ENCODE assay signal across 6 cellular contexts in genomic region chr22:19027347-19028018, GRCh38.
DNase-seq lines count a peak whose midpoint lies in the region; ATAC-seq and TF ChIP-seq lines count a peak whose summit lies in the region.
"Not testable (repeated sequence)": the region's sequence is repeated elsewhere in the genome, so short reads cannot be mapped to it uniquely, and the experiment has no call there.

No MANE protein-coding gene starts in this region.

- H3K9me1 ChIP-seq in IMR-90 (ENCODE audit: insufficient read depth, low read length) = not testable (repeated sequence)

- H2BK120ac ChIP-seq in IMR-90 (ENCODE audit: low read depth, low read length) = not testable (repeated sequence)

- in situ Hi-C loops in IMR-90 (cut with MboI; ENCODE audit: low sequenced_read_pairs) = not testable (repeated sequence)

- not testable (repeated sequence) for H4K5ac ChIP-seq in IMR-90 (ENCODE audit: low read depth, low read length)

- peak; percentile 31 for ATAC-seq in IMR-90 (ENCODE audit: low read depth)

- not testable (repeated sequence) for H3K9ac ChIP-seq in IMR-90 (ENCODE audit: low read depth, low read length)

- dilution Hi-C loops in IMR-90 (cut with HindIII; ENCODE audit: low sequenced_read_pairs, unreplicated experiment) = not testable (repeated sequence)

- not testable (repeated sequence) for H2BK20ac ChIP-seq in IMR-90 (ENCODE audit: low read depth, low read length)

- not testable (repeated sequence) for H4K8ac ChIP-seq in IMR-90 (ENCODE audit: low read depth in 2 of 2, low read length in 2 of 2)

- H3K27me3 ChIP-seq in IMR-90 (ENCODE audit: control insufficient read depth, insufficient read depth, low read length) = peaks cover 17% of the 10 kb centered on the region

- not testable (repeated sequence) for H2AK5ac ChIP-seq in IMR-90 (ENCODE audit: low read depth, low read length)

- CTCF ChIA-PET in IMR-90 (lab: Yijun Ruan, JAX); activated naive CD4-positive, alpha-beta T cell treated with anti-CD3 and anti-CD28 coated beads, Interleukin-2, amount 10 ng/mL, durations not matched to agents 7 days and 5 days (lab: Charles Lee): not testable (repeated sequence)

- not testable (repeated sequence) for DNase-seq in IMR-90; activated naive CD4-positive, alpha-beta T cell treated with anti-CD3 and anti-CD28 coated beads, Interleukin-2, amount 10 ng/mL, durations not matched to agents 7 days and 5 days
- DNase-seq in NB4 (ENCODE audit: low read depth) (peak; percentile 61), NCI-H2171 treated with DMSO at 0.1 percent for 48 hours (lab: John Stamatoyannopoulos, UW) (peak; percentile 36), RPMI7951 (ENCODE audit: low read depth) (peak; percentile 15), osteocyte (ENCODE audit: extremely low spot score, unreplicated experiment) (peak; percentile 64)

- TF ChIP-seq POLR2A in IMR-90 (IDR thresholded peaks at IDR 0.05; ENCODE audit: low read depth, low read length); NB4 (IDR thresholded peaks at IDR 0.05; ENCODE audit: extremely low read depth, insufficient read length): not testable (repeated sequence)

- not testable (repeated sequence) for H3K4me3 Mint-ChIP-seq in activated naive CD4-positive, alpha-beta T cell treated with anti-CD3 and anti-CD28 coated beads, Interleukin-2, amount 10 ng/mL, durations not matched to agents 7 days and 5 days; osteocyte (ENCODE audit: unreplicated experiment)

- H2BK15ac ChIP-seq in IMR-90 (ENCODE audit: low read depth, low read length) = not testable (repeated sequence)

- peaks cover 63% of the 10 kb centered on the region for H3K27me3 Mint-ChIP-seq in activated naive CD4-positive, alpha-beta T cell treated with anti-CD3 and anti-CD28 coated beads, Interleukin-2, amount 10 ng/mL, durations not matched to agents 7 days and 5 days
- H3K27me3 Mint-ChIP-seq in osteocyte (ENCODE audit: unreplicated experiment) = peaks cover 19% of the 10 kb centered on the region

- not testable (repeated sequence) for H3K4me3 ChIP-seq in IMR-90 (ENCODE audit: insufficient read depth, low read depth, low read length); NB4 (ENCODE audit: low read depth, low read length)

- not testable (repeated sequence) for H3K23ac ChIP-seq in IMR-90 (ENCODE audit: low read depth, low read length)

- not testable (repeated sequence) for H2BK5ac ChIP-seq in IMR-90 (ENCODE audit: low read depth, low read length, poor library complexity, severe bottlenecking)

- not testable (repeated sequence) for H3K36me3 Mint-ChIP-seq in activated naive CD4-positive, alpha-beta T cell treated with anti-CD3 and anti-CD28 coated beads, Interleukin-2, amount 10 ng/mL, durations not matched to agents 7 days and 5 days; osteocyte (ENCODE audit: unreplicated experiment)

- not testable (repeated sequence) for H3K18ac ChIP-seq in IMR-90 (ENCODE audit: low read depth, low read length)

- intact Hi-C loops in IMR-90 (cut with micrococcal nuclease) = not testable (repeated sequence)

- H3K27ac Mint-ChIP-seq in activated naive CD4-positive, alpha-beta T cell treated with anti-CD3 and anti-CD28 coated beads, Interleukin-2, amount 10 ng/mL, durations not matched to agents 7 days and 5 days = peak overlapping the region; percentile 67
- H3K27ac Mint-ChIP-seq in osteocyte (ENCODE audit: unreplicated experiment) = not testable (repeated sequence)

- H3K79me1 ChIP-seq in IMR-90 (ENCODE audit: low read depth in 1 of 2, low read length in 2 of 2) = not testable (repeated sequence)

- H3K9me3 Mint-ChIP-seq in activated naive CD4-positive, alpha-beta T cell treated with anti-CD3 and anti-CD28 coated beads, Interleukin-2, amount 10 ng/mL, durations not matched to agents 7 days and 5 days; osteocyte (ENCODE audit: unreplicated experiment): not testable (repeated sequence)

- not testable (repeated sequence) for TF ChIP-seq CTCF in IMR-90 (conservative IDR thresholded peaks at IDR 0.05; ENCODE audit: low read depth, low read length); NB4 (IDR thresholded peaks at IDR 0.05; ENCODE audit: low read depth, low read length); osteocyte (IDR thresholded peaks at IDR 0.05)

- BruUV-seq in IMR-90 (replicated peaks; lab: Mats Ljungman, UMichigan) = not testable (repeated sequence)

- H2AK9ac ChIP-seq in IMR-90 (replicated peaks; ENCODE audit: low read depth, low read length, poor library complexity) = not testable (repeated sequence)

- WGBS in IMR-90 (ENCODE audit: extremely low coverage in 2 of 2, insufficient read length in 1 of 2), 2 experiments = no CpG with 5 or more reads among the region's 8 CpGs

- H3K4ac ChIP-seq in IMR-90 (ENCODE audit: low read depth, low read length) = not testable (repeated sequence)

- H3K27ac ChIP-seq in IMR-90 (ENCODE audit: insufficient read depth, low read length) = not testable (repeated sequence)

- H3K9me3 ChIP-seq in IMR-90 (ENCODE audit: control insufficient read depth, insufficient read depth, low read length) = not testable (repeated sequence)

- H4K20me1 ChIP-seq in IMR-90 (ENCODE audit: insufficient read depth, low read length) = not testable (repeated sequence)

- not testable (repeated sequence) for H3K4me1 ChIP-seq in IMR-90 (ENCODE audit: control insufficient read depth, insufficient read depth, low read length)

- not testable (repeated sequence) for H4K91ac ChIP-seq in IMR-90 (ENCODE audit: insufficient read depth, low read depth, low read length)

- not testable (repeated sequence) for H3K4me1 Mint-ChIP-seq in activated naive CD4-positive, alpha-beta T cell treated with anti-CD3 and anti-CD28 coated beads, Interleukin-2, amount 10 ng/mL, durations not matched to agents 7 days and 5 days; osteocyte (ENCODE audit: unreplicated experiment)

- not testable (repeated sequence) for H3K14ac ChIP-seq in IMR-90 (replicated peaks; ENCODE audit: low read depth, low read length)

- TF ChIP-seq RAD21 in IMR-90 (IDR thresholded peaks at IDR 0.05; ENCODE audit: low read length) = not testable (repeated sequence)

- not testable (repeated sequence) for H2AFZ ChIP-seq in IMR-90 (replicated peaks; ENCODE audit: low read length, poor library complexity)

- H3K4me2 ChIP-seq in IMR-90 (ENCODE audit: low read depth, low read length) = not testable (repeated sequence)

- H3K56ac ChIP-seq in IMR-90 (ENCODE audit: extremely low read depth, insufficient read depth, low read length) = not testable (repeated sequence)

- not testable (repeated sequence) for H3K36me3 ChIP-seq in IMR-90 (ENCODE audit: control insufficient read depth, insufficient read depth, low read length)

- POLR2A ChIA-PET in IMR-90 (lab: Charles Lee; ENCODE audit: unreplicated experiment) = not testable (repeated sequence)
